Comparison of ENCODE assay signal across 21 cellular contexts in the genomic region with DNA sequence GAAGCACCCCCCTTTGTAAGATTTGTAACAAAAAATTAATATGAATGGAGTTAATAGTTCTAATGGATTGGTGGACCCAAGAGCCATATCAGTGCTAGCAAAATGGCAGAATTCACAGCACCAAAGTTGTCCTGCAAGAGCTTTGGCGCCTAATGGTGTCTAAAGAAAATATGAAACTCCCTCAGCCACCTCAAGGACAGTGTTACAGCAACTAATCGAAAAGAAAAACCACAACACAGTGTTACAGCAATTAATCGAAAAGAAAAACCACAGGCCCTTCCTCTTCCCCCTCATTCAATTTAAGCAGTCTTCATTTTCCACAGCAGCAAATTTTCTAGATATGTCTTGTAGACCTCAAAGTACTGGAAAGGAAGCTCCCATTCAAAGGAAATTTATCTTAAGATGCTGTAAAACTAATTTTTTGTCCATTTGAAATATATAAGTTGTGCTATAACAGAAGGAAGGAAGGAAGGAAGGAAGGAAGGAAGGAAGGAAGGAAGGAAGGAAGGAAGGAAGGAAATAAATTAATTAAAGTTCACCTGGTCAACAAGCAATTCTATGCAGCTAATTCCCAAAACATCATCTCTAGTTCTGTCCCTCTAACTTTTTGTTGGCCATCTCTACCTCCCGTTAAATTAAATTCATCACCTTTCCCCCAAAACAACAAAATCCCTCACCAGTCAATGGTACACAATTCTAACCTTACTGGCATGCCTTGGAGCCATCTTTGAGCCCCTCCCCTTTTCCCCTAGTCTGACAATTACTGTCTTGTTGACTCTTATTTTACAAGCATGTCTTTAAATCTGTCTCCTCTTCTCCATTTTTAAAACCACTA.
"Had no signal": no experiment of that assay in that cellular context is flagged by ENCODE, and none has a peak within 500 bp of the region (broad histone marks: within the 10 kb centered on the region; RNA-seq: fewer than 3 reads in every experiment).

No MANE protein-coding gene starts in this region.

- DNase-seq: activated CD4-positive, alpha-beta T cell treated with anti-CD3 and anti-CD28 coated beads for 1 hour; activated CD4-positive, alpha-beta T cell treated with anti-CD3 and anti-CD28 coated beads, Interleukin-2, amount 50 U/mL, for 1 hour; activated T-cell treated with anti-CD3 and anti-CD28 coated beads, Interleukin-2, amount 50 U/mL, for 1 hour; colonic mucosa; dorsolateral prefrontal cortex; esophagus squamous epithelium; gastrocnemius medialis; hypothalamus; left ventricle myocardium superior; mammary epithelial cell; naive thymus-derived CD8-positive, alpha-beta T cell; spleen; stimulated activated CD4-positive, alpha-beta T cell treated with anti-CD3 and anti-CD28 coated beads, Interleukin-4, amount 100 ng/mL, for 1 hour; stimulated activated naive CD4-positive, alpha-beta T cell; testis had no signal

- H3K27ac ChIP-seq: colonic mucosa, dorsolateral prefrontal cortex, esophagus squamous epithelium, gastrocnemius medialis, right atrium auricular region, spleen, testis, vagina had no signal

- H3K36me3 ChIP-seq: colonic mucosa, esophagus squamous epithelium, gastrocnemius medialis, right atrium auricular region, spleen, vagina had no signal

- H3K4me3 ChIP-seq: colonic mucosa, dorsolateral prefrontal cortex, esophagus squamous epithelium, gastrocnemius medialis, right atrium auricular region, spleen, testis, vagina had no signal

- H3K27me3 ChIP-seq: colonic mucosa, dorsolateral prefrontal cortex, esophagus squamous epithelium, gastrocnemius medialis, right atrium auricular region, spleen, testis, vagina had no signal

- H3K27me3 Mint-ChIP-seq: naive thymus-derived CD8-positive, alpha-beta T cell; progenitor cell of endocrine pancreas; type B pancreatic cell had no signal

- H3K9me3 ChIP-seq: colonic mucosa, esophagus squamous epithelium, gastrocnemius medialis, right atrium auricular region, spleen, testis, vagina had no signal

- H3K4me3 Mint-ChIP-seq: mesothelial cell of epicardium, type B pancreatic cell had no signal

- H3K27ac Mint-ChIP-seq: activated naive CD4-positive, alpha-beta T cell treated with anti-CD3 and anti-CD28 coated beads, Interleukin-2, amount 50 U/mL, for 72 hours; mesothelial cell of epicardium; type B pancreatic cell had no signal

- H3K4me1 ChIP-seq: colonic mucosa, esophagus squamous epithelium, spleen, testis, vagina had no signal

- H3K36me3 Mint-ChIP-seq: activated naive CD4-positive, alpha-beta T cell treated with anti-CD3 and anti-CD28 coated beads, Interleukin-2, amount 50 U/mL, for 72 hours had no signal

- ATAC-seq: activated naive CD4-positive, alpha-beta T cell treated with anti-CD3 and anti-CD28 coated beads, Interleukin-2, amount 50 U/mL, for 72 hours; gastrocnemius medialis; left ventricle myocardium superior; naive thymus-derived CD8-positive, alpha-beta T cell had no signal
